Comparison of ENCODE assay signal across 8 cellular contexts in genomic region chr17:47733047-47733413, GRCh38. TPM values are rescaled to one million over a fixed set of nuclear protein-coding genes. Genes with fewer than 3 reads are reported as not detected.
DNase-seq lines count a peak whose midpoint lies in the region; ATAC-seq, FAIRE-seq and TF ChIP-seq lines count a peak whose summit lies in the region.

Gene TBX21, plus strand, starts transcription at chr17:47733236. Its CDS starts 219 bp downstream, at chr17:47733455.

- H3K36me3 ChIP-seq in CD8-positive, alpha-beta T cell (ENCODE audit: insufficient read depth, low read length): no peaks in the 10 kb centered on the region
- H3K36me3 ChIP-seq in HUES48 (ENCODE audit: control insufficient read depth, insufficient read depth, low read length) (no peaks in the 10 kb centered on the region), heart right ventricle (no peaks in the 10 kb centered on the region), skeletal muscle satellite cell (ENCODE audit: insufficient read depth, low read length) (no peaks in the 10 kb centered on the region)

- peak within 1 kb of the TSS; percentile 70 for H3K4me3 ChIP-seq in CD8-positive, alpha-beta T cell (ENCODE audit: low read depth, low read length)
- H3K4me3 ChIP-seq in HUES48 (ENCODE audit: low read depth, low read length): peak within 1 kb of the TSS; percentile 63
- peak within 1 kb of the TSS; percentile 5 to 59 (median 45) for H3K4me3 ChIP-seq in heart right ventricle
- no peak within 1 kb of the TSS for H3K4me3 ChIP-seq in skeletal muscle satellite cell (ENCODE audit: low read length)

- intact Hi-C loops in CD8-positive, alpha-beta T cell (cut with DNase I, micrococcal nuclease): loop anchor here (1.0 to 2.0 kb wide), 6 partner anchors 9 to 316 kb away; partner anchors contain the start of gene NFE2L1 (in 1 of the 2)
- intact Hi-C loops in activated T-helper 2 cell treated with anti-CD3 and anti-CD28 coated beads, Interferon-gamma antibody, Interleukin-2, Interleukin-4, amounts not matched to agents 10 μg/mL and 5 μg/mL and 100 μg/mL, durations not matched to agents 14 hours and 24 hours and 36 hours (cut with micrococcal nuclease): loop anchor here (1.0 to 5.0 kb wide), 4 partner anchors 12 to 162 kb away; no protein-coding TSS in a partner anchor
- intact Hi-C loops in heart right ventricle (cut with DNase I): loop anchor here in 1 of 10 donors (10.0 kb wide), 1 partner anchor 58 kb away; no protein-coding TSS in a partner anchor

- peaks cover 19% of the 10 kb centered on the region for H3K4me1 ChIP-seq in CD8-positive, alpha-beta T cell (ENCODE audit: insufficient read depth, low read length)
- H3K4me1 ChIP-seq in HUES48 (ENCODE audit: control insufficient read depth, insufficient read depth, low read length): peaks cover 5% of the 10 kb centered on the region; the same call in 1 of the 2 replicates
- peaks cover 0 to 15% (median 9%) of the 10 kb centered on the region in 9 donors for H3K4me1 ChIP-seq in heart right ventricle
- no peaks in the 10 kb centered on the region for H3K4me1 ChIP-seq in skeletal muscle satellite cell (ENCODE audit: control insufficient read depth, insufficient read depth, low read length)

- no peaks in the 10 kb centered on the region for H3K27me3 ChIP-seq in CD8-positive, alpha-beta T cell (ENCODE audit: insufficient read depth, low read length)
- H3K27me3 ChIP-seq in HUES48 (ENCODE audit: control insufficient read depth, insufficient read depth, low read length) (peaks cover 74% of the 10 kb centered on the region), heart right ventricle (peaks cover 14 to 80% (median 57%) of the 10 kb centered on the region in 7 donors), skeletal muscle satellite cell (ENCODE audit: control insufficient read depth, insufficient read depth, low read length) (peaks cover 87% of the 10 kb centered on the region)

- peak; percentile 43 for TF ChIP-seq CTCF in CD8-positive, alpha-beta T cell (IDR thresholded peaks at IDR 0.05)
- TF ChIP-seq CTCF in heart right ventricle (IDR thresholded peaks at IDR 0.05): peak in 8 of 9 donors; percentile 10 to 47 (median 30)

- ATAC-seq in CD8-positive, alpha-beta T cell: peak; percentile 85
- ATAC-seq in GM19463 (IDR thresholded peaks at IDR 0.05; ENCODE audit: unreplicated experiment) (peak; percentile 62), heart right ventricle (peak; percentile 62 to 85 (median 80))

- 2% methylated on average over 35 of the region's 35 CpGs for WGBS in heart right ventricle, 2 donors

- peaks cover 47% of the 10 kb centered on the region for H3K4me1 Mint-ChIP-seq in CD8-positive, alpha-beta T cell (ENCODE audit: low read depth)
- peaks cover 62% of the 10 kb centered on the region for H3K4me1 Mint-ChIP-seq in activated T-helper 2 cell treated with anti-CD3 and anti-CD28 coated beads, Interferon-gamma antibody, Interleukin-2, Interleukin-4, amounts not matched to agents 10 μg/mL and 5 μg/mL and 100 μg/mL, durations not matched to agents 14 hours and 24 hours and 36 hours (ENCODE audit: low read depth)

- H3K27ac ChIP-seq in CD8-positive, alpha-beta T cell (ENCODE audit: low read depth, low read length): peak within 1 kb of the TSS; percentile 58
- H3K27ac ChIP-seq in HUES48 (ENCODE audit: low read depth, low read length): no peak within 1 kb of the TSS
- peak within 1 kb of the TSS in 1 of 10 donors; percentile 82 for H3K27ac ChIP-seq in heart right ventricle

- POLR2A ChIA-PET in CD8-positive, alpha-beta T cell (lab: Charles Lee): interaction anchor here (0.8 to 2.4 kb wide), 16 partner anchors 9 to 163 kb away, joined by 3 to 9 read pairs (median 4); partner anchors contain the start of genes KPNB1, SP2 and TBKBP1

- H3K27me3 Mint-ChIP-seq in CD8-positive, alpha-beta T cell (ENCODE audit: low read depth): peaks cover 3% of the 10 kb centered on the region
- no peaks in the 10 kb centered on the region for H3K27me3 Mint-ChIP-seq in activated T-helper 2 cell treated with anti-CD3 and anti-CD28 coated beads, Interferon-gamma antibody, Interleukin-2, Interleukin-4, amounts not matched to agents 10 μg/mL and 5 μg/mL and 100 μg/mL, durations not matched to agents 14 hours and 24 hours and 36 hours (ENCODE audit: low read depth)

- no peak for FAIRE-seq in H54 (lab: Jason Lieb, UNC)

- H3K4me2 ChIP-seq in skeletal muscle satellite cell (ENCODE audit: low read length): peak within 1 kb of the TSS; percentile 56

- CTCF ChIA-PET in CD8-positive, alpha-beta T cell (lab: Charles Lee): interaction anchor here (0.5 to 3.6 kb wide), 18 partner anchors 8 to 157 kb away, joined by 3 to 37 read pairs (median 4); no protein-coding TSS in a partner anchor

- no peaks in the 10 kb centered on the region for H3K9me3 ChIP-seq in CD8-positive, alpha-beta T cell (ENCODE audit: low read length)
- H3K9me3 ChIP-seq in HUES48 (ENCODE audit: control insufficient read depth, insufficient read depth, low read length) (no peaks in the 10 kb centered on the region), heart right ventricle (no peaks in the 10 kb centered on the region), skeletal muscle satellite cell (replicated peaks; ENCODE audit: low read length) (no peaks in the 10 kb centered on the region)

- peak within 1 kb of the TSS; percentile 97 for H3K4me3 Mint-ChIP-seq in CD8-positive, alpha-beta T cell
- H3K4me3 Mint-ChIP-seq in activated T-helper 2 cell treated with anti-CD3 and anti-CD28 coated beads, Interferon-gamma antibody, Interleukin-2, Interleukin-4, amounts not matched to agents 10 μg/mL and 5 μg/mL and 100 μg/mL, durations not matched to agents 14 hours and 24 hours and 36 hours (ENCODE audit: low read depth): peak within 1 kb of the TSS; percentile 100

- no peaks in the 10 kb centered on the region for H3K9me3 Mint-ChIP-seq in CD8-positive, alpha-beta T cell
- no peaks in the 10 kb centered on the region for H3K9me3 Mint-ChIP-seq in activated T-helper 2 cell treated with anti-CD3 and anti-CD28 coated beads, Interferon-gamma antibody, Interleukin-2, Interleukin-4, amounts not matched to agents 10 μg/mL and 5 μg/mL and 100 μg/mL, durations not matched to agents 14 hours and 24 hours and 36 hours

- peak; percentile 81 to 94 (median 89) for DNase-seq in CD8-positive, alpha-beta T cell
- DNase-seq in RPMI8226 (peak; percentile 92), heart right ventricle (peak; percentile 64 to 70), H54 (ENCODE audit: insufficient read length, low spot score) (no peak)
- DNase-seq in activated T-helper 2 cell treated with anti-CD3 and anti-CD28 coated beads, Interferon-gamma antibody, Interleukin-2, Interleukin-4, amounts not matched to agents 10 μg/mL and 5 μg/mL and 100 μg/mL, durations not matched to agents 14 hours and 24 hours and 36 hours (ENCODE audit: low spot score): peak; percentile 82

- peak within 1 kb of the TSS; percentile 96 for H3K27ac Mint-ChIP-seq in CD8-positive, alpha-beta T cell
- H3K27ac Mint-ChIP-seq in activated T-helper 2 cell treated with anti-CD3 and anti-CD28 coated beads, Interferon-gamma antibody, Interleukin-2, Interleukin-4, amounts not matched to agents 10 μg/mL and 5 μg/mL and 100 μg/mL, durations not matched to agents 14 hours and 24 hours and 36 hours: peak within 1 kb of the TSS; percentile 91

- peaks cover 9% of the 10 kb centered on the region for H3K36me3 Mint-ChIP-seq in CD8-positive, alpha-beta T cell
- peaks cover 34% of the 10 kb centered on the region for H3K36me3 Mint-ChIP-seq in activated T-helper 2 cell treated with anti-CD3 and anti-CD28 coated beads, Interferon-gamma antibody, Interleukin-2, Interleukin-4, amounts not matched to agents 10 μg/mL and 5 μg/mL and 100 μg/mL, durations not matched to agents 14 hours and 24 hours and 36 hours (ENCODE audit: low read depth)

- no peak within 1 kb of the TSS for H3K9ac ChIP-seq in HUES48 (ENCODE audit: low read depth, low read length)
- H3K9ac ChIP-seq in skeletal muscle satellite cell (ENCODE audit: low read depth, low read length): no peak within 1 kb of the TSS

- TF ChIP-seq POLR2A in H54 (IDR thresholded peaks at IDR 0.05; ENCODE audit: low read depth, low read length): no peak

RNA-seq across cellular contexts. Expression of gene TBX21, which starts in this region (rescaled TPM):
- total RNA-seq in CD8-positive, alpha-beta T cell: 10 to 100 TPM; 37.0 to 39.1 TPM
- total RNA-seq in activated T-helper 2 cell treated with anti-CD3 and anti-CD28 coated beads, Interferon-gamma antibody, Interleukin-2, Interleukin-4, amounts not matched to agents 10 μg/mL and 5 μg/mL and 100 μg/mL, durations not matched to agents 14 hours and 24 hours and 36 hours: 40.4 and 40.6 TPM in 2 replicates
- total RNA-seq in heart right ventricle: 1 to 10 TPM in 1 of 10 donors, under 1 TPM in 5, not detected in 4; 0.11 to 2.0 (median 0.29) TPM
- polyA plus RNA-seq in heart right ventricle: under 1 TPM; 0.07 to 0.15 TPM
- total RNA-seq in skeletal muscle satellite cell (2012; rRNA removed): 3.5 and 3.7 TPM in 2 replicates

Comparison
In these comparisons a context has a peak if more than half of its experiments do, and no peak if none do; other contexts are left out.
1. RNA of gene TBX21 (total RNA-seq): 40.4 to 40.6 TPM in activated T-helper 2 cell treated with anti-CD3 and anti-CD28 coated beads, Interferon-gamma antibody, Interleukin-2, Interleukin-4, amounts not matched to agents 10 μg/mL and 5 μg/mL and 100 μg/mL, durations not matched to agents 14 hours and 24 hours and 36 hours and 37.0 to 39.1 TPM in CD8-positive, alpha-beta T cell; 0.11 to 2.0 TPM in heart right ventricle; every median in the first group is over 10 times any median in the second.
2. Peak in every context shown above with its lines, with median percentiles within 50 percentile points of each other: ATAC-seq.